In the genomic region with DNA sequence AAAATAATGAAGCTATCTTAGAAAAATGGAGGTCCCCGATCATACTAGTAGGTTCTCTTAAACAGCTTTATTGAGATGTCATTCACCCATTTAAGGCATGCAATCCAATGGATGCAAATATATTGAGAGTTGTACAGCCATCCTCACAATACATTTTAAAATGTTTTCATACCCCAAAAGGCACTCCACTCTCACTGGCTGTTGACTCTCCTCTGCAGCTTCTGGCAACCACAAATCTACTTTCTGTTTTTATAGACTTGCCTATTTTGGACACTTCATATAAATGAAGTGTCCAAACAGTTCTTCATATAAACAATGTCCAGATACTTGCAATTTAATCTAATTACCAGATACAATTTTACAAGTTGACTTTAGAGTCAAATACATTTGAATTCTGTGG, we compare ENCODE assay signal across 27 cellular contexts.
DNase-seq lines count a peak whose midpoint lies in the region; ATAC-seq and TF ChIP-seq lines count a peak whose summit lies in the region.
"Had no signal": no experiment of that assay in that cellular context is flagged by ENCODE, and none has a peak within 500 bp of the region (broad histone marks: within the 10 kb centered on the region; RNA-seq: fewer than 3 reads in every experiment).

No MANE protein-coding gene starts in this region.

- intact Hi-C loops in mucosa of descending colon (cut with DNase I, micrococcal nuclease): no loop called here

- no peak overlapping the region for H3K4me3 ChIP-seq in mucosa of descending colon
- H3K4me3 ChIP-seq: left ventricle myocardium inferior, ovary, SJSA1, thyroid gland had no signal

- peak; percentile 63 for ATAC-seq in GM19023 (IDR thresholded peaks at IDR 0.05; ENCODE audit: unreplicated experiment)
- ATAC-seq in GM21528 (IDR thresholded peaks at IDR 0.05; ENCODE audit: low FRiP score, unreplicated experiment): peak; percentile 83
- peak; percentile 63 for ATAC-seq in HG03159 (IDR thresholded peaks at IDR 0.05; ENCODE audit: unreplicated experiment)
- no peak for ATAC-seq in mucosa of descending colon
- ATAC-seq: activated naive CD8-positive, alpha-beta T cell treated with anti-CD3 and anti-CD28 coated beads, Interleukin-2, amount 50 U/mL, for 24 hours; CD8-positive, alpha-beta T cell; foreskin keratinocyte; HCT116; natural killer cell treated with Interleukin-12 subunit alpha and Interleukin-12 subunit beta and Interleukin-15 and Interleukin-18, amount 100 ng/mL, for 72 hours; stimulated activated naive CD8-positive, alpha-beta T cell treated with anti-CD3 and anti-CD28 coated beads, Interleukin-15, Interleukin-2, amounts not matched to agents 100 U/mL and 50 U/mL, for 24 hours; WTC11 had no signal

- TF ChIP-seq CTCF in mucosa of descending colon (IDR thresholded peaks at IDR 0.05): no peak
- no peak for TF ChIP-seq CTCF in GM10266 (IDR thresholded peaks at IDR 0.05; ENCODE audit: control insufficient read depth, insufficient read depth, low read depth, missing control alignments)

- H3K9me3 ChIP-seq in mucosa of descending colon: peaks cover 6% of the 10 kb centered on the region
- H3K9me3 ChIP-seq: ovary, SJSA1, thyroid gland had no signal

- H3K36me3 ChIP-seq in mucosa of descending colon (ENCODE audit: low read depth): no peaks in the 10 kb centered on the region
- H3K36me3 ChIP-seq: left ventricle myocardium inferior, ovary, SJSA1, thyroid gland had no signal

- no peaks in the 10 kb centered on the region for H3K4me1 ChIP-seq in mucosa of descending colon (ENCODE audit: low read depth)
- H3K4me1 ChIP-seq: foreskin keratinocyte, left ventricle myocardium inferior, SJSA1, thyroid gland had no signal

- DNase-seq in mucosa of descending colon (no peak), OCI-M1 (lab: John Stamatoyannopoulos, UW) (no peak), GM10266 (ENCODE audit: extremely low spot score) (no peak), NCI-H1048 (lab: John Stamatoyannopoulos, UW) (no peak)
- DNase-seq: activated CD4-positive, alpha-beta T cell treated with anti-CD3 and anti-CD28 coated beads, Interleukin-2, amount 50 U/mL, for 48 hours; activated CD8-positive, alpha-beta memory T cell treated with anti-CD3 and anti-CD28 coated beads, Interleukin-2, amount 50 U/mL, for 48 hours; activated effector memory CD4-positive, alpha-beta T cell treated with anti-CD3 and anti-CD28 coated beads, Interleukin-2, amount 50 U/mL, for 16 hours; activated naive CD8-positive, alpha-beta T cell treated with anti-CD3 and anti-CD28 coated beads, Interleukin-2, amount 50 U/mL, for 24 hours; CD8-positive, alpha-beta T cell; effector CD4-positive, alpha-beta T cell; erythroblast; foreskin keratinocyte; left ventricle myocardium inferior; NCI-H1105 treated with DMSO at 0.1 percent for 48 hours; NCI-H510A treated with DMSO at 0.1 percent for 48 hours; ovary; stimulated activated CD4-positive, alpha-beta T cell treated with anti-CD3 and anti-CD28 coated beads, Interleukin-4, amount 100 ng/mL, for 4 hours; stimulated activated naive CD8-positive, alpha-beta T cell treated with anti-CD3 and anti-CD28 coated beads, Interleukin-15, Interleukin-2, amounts not matched to agents 100 U/mL and 50 U/mL, for 24 hours; T-helper 2 cell; thyroid gland had no signal
